21 cellular contexts compared by ENCODE assay signal in the genomic region with DNA sequence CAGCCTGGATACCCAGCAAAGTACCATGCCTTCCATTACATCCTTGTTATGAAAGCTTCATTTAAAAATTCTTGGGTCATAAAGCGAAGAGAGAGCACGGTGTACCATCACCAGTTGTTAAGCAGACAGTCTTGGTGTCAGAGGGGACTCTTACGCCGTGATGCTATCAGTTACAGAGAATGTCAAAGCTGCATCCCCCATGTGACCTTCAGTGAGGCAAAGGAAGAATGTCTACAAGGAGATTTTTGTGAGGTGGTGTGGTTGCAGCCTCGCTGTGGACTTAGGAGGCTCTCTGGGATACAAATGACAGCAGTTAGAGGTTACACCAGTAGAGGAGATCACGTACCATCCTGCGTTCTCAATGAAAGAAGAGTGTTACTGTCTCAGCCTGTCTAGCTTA.
"Had no signal": no experiment of that assay in that cellular context is flagged by ENCODE, and none has a peak within 500 bp of the region (broad histone marks: within the 10 kb centered on the region; RNA-seq: fewer than 3 reads in every experiment).

No MANE protein-coding gene starts in this region.

- H3K27ac Mint-ChIP-seq: dendritic cell treated with granulocyte-macrophage colony-stimulating factor and Interleukin-4, amounts not matched to agents 40 ng/mL and 50 ng/mL, for 4 days; memory B cell; natural killer cell; stimulated activated effector memory CD8-positive, alpha-beta T cell treated with anti-CD3 and anti-CD28 coated beads, Interleukin-12 subunit alpha, Interleukin-12 subunit beta, amount 100 ng/mL, for 72 hours had no signal

- H3K27ac ChIP-seq: esophagus squamous epithelium, hepatocyte, neutrophil, pancreas had no signal

- ATAC-seq: natural killer cell; pancreas; stimulated activated effector memory CD8-positive, alpha-beta T cell treated with anti-CD3 and anti-CD28 coated beads, Interleukin-12 subunit alpha, Interleukin-12 subunit beta, amount 100 ng/mL, for 72 hours; stimulated activated naive CD8-positive, alpha-beta T cell treated with anti-CD3 and anti-CD28 coated beads, Interleukin-15, Interleukin-2, amounts not matched to agents 100 U/mL and 50 U/mL, for 24 hours had no signal

- H3K4me1 ChIP-seq: pancreas had no signal

- DNase-seq: central memory CD4-positive, alpha-beta T cell; effector CD8-positive, alpha-beta T cell; erythroblast; esophagus squamous epithelium; foreskin melanocyte; kidney; natural killer cell; pancreas; sigmoid colon; stimulated activated CD4-positive, alpha-beta T cell treated with anti-CD3 and anti-CD28 coated beads, Interleukin-2, amount 100 ng/mL, for 24 hours; stimulated activated CD4-positive, alpha-beta T cell treated with anti-CD3 and anti-CD28 coated beads, Interleukin-4, amount 100 ng/mL, for 24 hours; stimulated activated naive CD8-positive, alpha-beta T cell treated with anti-CD3 and anti-CD28 coated beads, Interleukin-15, Interleukin-2, amounts not matched to agents 100 U/mL and 50 U/mL, for 24 hours; substantia nigra; trophoblast cell had no signal

- H3K27me3 Mint-ChIP-seq: dendritic cell treated with granulocyte-macrophage colony-stimulating factor and Interleukin-4, amounts not matched to agents 40 ng/mL and 50 ng/mL, for 4 days had no signal

- H3K9me3 ChIP-seq: esophagus squamous epithelium, neutrophil, pancreas, sigmoid colon had no signal

- H3K36me3 Mint-ChIP-seq: memory B cell; natural killer cell; stimulated activated effector memory CD8-positive, alpha-beta T cell treated with anti-CD3 and anti-CD28 coated beads, Interleukin-12 subunit alpha, Interleukin-12 subunit beta, amount 100 ng/mL, for 72 hours had no signal

- H3K9me3 Mint-ChIP-seq: dendritic cell treated with granulocyte-macrophage colony-stimulating factor and Interleukin-4, amounts not matched to agents 40 ng/mL and 50 ng/mL, for 4 days; memory B cell; neural crest cell; stimulated activated effector memory CD8-positive, alpha-beta T cell treated with anti-CD3 and anti-CD28 coated beads, Interleukin-12 subunit alpha, Interleukin-12 subunit beta, amount 100 ng/mL, for 72 hours had no signal

- H3K4me1 Mint-ChIP-seq: memory B cell; natural killer cell; neural crest cell; stimulated activated effector memory CD8-positive, alpha-beta T cell treated with anti-CD3 and anti-CD28 coated beads, Interleukin-12 subunit alpha, Interleukin-12 subunit beta, amount 100 ng/mL, for 72 hours had no signal

- H3K27me3 ChIP-seq: esophagus squamous epithelium, hepatocyte, neutrophil, pancreas, sigmoid colon had no signal

- H3K4me3 Mint-ChIP-seq: dendritic cell treated with granulocyte-macrophage colony-stimulating factor and Interleukin-4, amounts not matched to agents 40 ng/mL and 50 ng/mL, for 4 days; memory B cell; natural killer cell; neural crest cell; stimulated activated effector memory CD8-positive, alpha-beta T cell treated with anti-CD3 and anti-CD28 coated beads, Interleukin-12 subunit alpha, Interleukin-12 subunit beta, amount 100 ng/mL, for 72 hours had no signal

- H3K36me3 ChIP-seq: esophagus squamous epithelium, neutrophil, pancreas, sigmoid colon had no signal

- H3K4me3 ChIP-seq: esophagus squamous epithelium, hepatocyte, lung, pancreas, sigmoid colon had no signal
